8 cellular contexts compared by ENCODE assay signal in the genomic region with DNA sequence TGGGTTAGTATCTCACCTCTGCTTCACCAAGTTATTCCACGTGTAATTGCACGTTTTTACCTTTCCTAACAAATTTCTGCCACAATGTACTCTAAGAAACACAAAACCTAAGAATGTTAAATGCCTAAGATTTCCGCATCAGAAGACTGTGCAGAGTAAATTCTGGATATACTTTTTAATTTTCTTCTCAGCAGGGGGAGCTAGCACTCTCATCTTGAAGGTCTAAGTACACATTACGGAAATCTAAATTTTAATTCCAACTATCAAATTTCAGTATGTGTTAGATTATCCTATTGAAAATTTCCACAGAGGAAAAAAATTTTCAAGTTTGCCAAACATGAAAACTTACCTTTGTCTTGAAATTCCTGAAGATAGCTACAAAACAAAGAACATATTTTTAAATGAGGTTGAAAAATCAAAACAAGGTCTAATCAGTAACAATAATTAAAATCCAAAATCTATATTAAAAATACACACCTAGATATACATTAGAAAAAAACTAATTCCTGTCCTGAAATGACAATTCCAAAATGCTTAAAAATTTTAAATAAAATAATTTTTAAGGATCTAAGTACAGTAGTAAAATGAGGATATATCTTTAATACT. TPM values are rescaled to one million over a fixed set of nuclear protein-coding genes. Genes with fewer than 3 reads are reported as not detected.
DNase-seq lines count a peak whose midpoint lies in the region; ATAC-seq and TF ChIP-seq lines count a peak whose summit lies in the region.

No MANE protein-coding gene starts in this region.

- H3K4ac ChIP-seq in IMR-90 (ENCODE audit: low read depth, low read length), result no peak overlapping the region

- H3K4me1 ChIP-seq in CD4-positive, CD25-positive, alpha-beta regulatory T cell (ENCODE audit: control insufficient read depth, insufficient read depth, low read length, poor library complexity, severe bottlenecking), result no peaks in the 10 kb centered on the region
- no peaks in the 10 kb centered on the region; the same call in 1 of the 2 replicates for H3K4me1 ChIP-seq in IMR-90 (ENCODE audit: control insufficient read depth, insufficient read depth, low read length)
- peaks cover 0 to 3% of the 10 kb centered on the region in 2 experiments; a peak in 2 of 4 replicates for H3K4me1 ChIP-seq in SK-N-SH (ENCODE audit: control insufficient read depth in 1 of 2, insufficient read depth in 2 of 2, low read depth in 1 of 2, low read length in 1 of 2)
- H3K4me1 ChIP-seq in gastrocnemius medialis, result no peaks in the 10 kb centered on the region

- H4K5ac ChIP-seq in IMR-90 (ENCODE audit: low read depth, low read length), result no peak overlapping the region

- no peaks in the 10 kb centered on the region for H3K9me2 ChIP-seq in SK-N-SH

- H3F3A ChIP-seq in SK-N-SH (replicated peaks; ENCODE audit: insufficient read depth), result no peaks in the 10 kb centered on the region

- no peak overlapping the region for H4K8ac ChIP-seq in IMR-90 (ENCODE audit: low read depth in 2 of 2, low read length in 2 of 2)

- TF ChIP-seq EP300 in SK-N-SH (IDR thresholded peaks at IDR 0.05; ENCODE audit: borderline replicate concordance in 1 of 2, low read depth in 1 of 2, low read length in 1 of 2), result no peak

- H4K20me1 ChIP-seq in IMR-90 (ENCODE audit: insufficient read depth, low read length), result no peaks in the 10 kb centered on the region
- no peaks in the 10 kb centered on the region for H4K20me1 ChIP-seq in SK-N-SH (ENCODE audit: insufficient read depth)

- H3K79me1 ChIP-seq in IMR-90 (ENCODE audit: low read depth in 1 of 2, low read length in 2 of 2), result peaks cover 5 to 20% of the 10 kb centered on the region in 2 experiments; a peak in 2 of 4 replicates

- H3K9ac ChIP-seq in IMR-90 (ENCODE audit: low read depth, low read length) (no peak overlapping the region), SK-N-SH (no peak overlapping the region)

- CTCF ChIA-PET in IMR-90 (lab: Yijun Ruan, JAX) (interaction anchor here (0.6 to 1.4 kb wide), 8 partner anchors 87 to 290 kb away, joined by 3 to 4 read pairs (median 3); a partner anchor contains a TSS), SK-N-SH (lab: Yijun Ruan, JAX) (interaction anchor here (0.7 to 6.1 kb wide), 22 partner anchors 10 to 848 kb away, joined by 3 to 31 read pairs (median 4); a partner anchor contains a TSS)

- no peak overlapping the region for H2BK120ac ChIP-seq in IMR-90 (ENCODE audit: low read depth, low read length)

- H3K36me3 Mint-ChIP-seq in CD4-positive, CD25-positive, alpha-beta regulatory T cell, result peaks cover 4% of the 10 kb centered on the region
- peaks cover 6% of the 10 kb centered on the region for H3K36me3 Mint-ChIP-seq in activated T-helper 17 cell treated with anti-CD3 and anti-CD28 coated beads, Interleukin-2, amount 50 U/mL, for 72 hours (ENCODE audit: low read depth)

- no peak overlapping the region for H2BK5ac ChIP-seq in IMR-90 (ENCODE audit: low read depth, low read length, poor library complexity, severe bottlenecking)

- no peak overlapping the region for H3K27ac ChIP-seq in CD4-positive, CD25-positive, alpha-beta regulatory T cell (ENCODE audit: insufficient read depth, low read length, poor library complexity, severe bottlenecking)
- no peak overlapping the region for H3K27ac ChIP-seq in IMR-90 (ENCODE audit: insufficient read depth, low read length)
- H3K27ac ChIP-seq in SK-N-SH (ENCODE audit: low read depth in 2 of 2, low read length in 1 of 2), result no peak overlapping the region
- no peak overlapping the region for H3K27ac ChIP-seq in gastrocnemius medialis

- H2AFZ ChIP-seq in IMR-90 (replicated peaks; ENCODE audit: low read length, poor library complexity), result no peak overlapping the region
- no peak overlapping the region for H2AFZ ChIP-seq in SK-N-SH (ENCODE audit: low read depth)

- dilution Hi-C loops in IMR-90 (cut with HindIII; ENCODE audit: low sequenced_read_pairs, unreplicated experiment), result no loop called here

- no peaks in the 10 kb centered on the region for H3K9me3 Mint-ChIP-seq in CD4-positive, CD25-positive, alpha-beta regulatory T cell
- no peaks in the 10 kb centered on the region for H3K9me3 Mint-ChIP-seq in activated T-helper 17 cell treated with anti-CD3 and anti-CD28 coated beads, Interleukin-2, amount 50 U/mL, for 72 hours

- in situ Hi-C loops in IMR-90 (cut with MboI; ENCODE audit: low sequenced_read_pairs), result loop anchor here (10.0 to 25.0 kb wide), 2 partner anchors 642 to 999 kb away; a partner anchor contains a TSS
- in situ Hi-C loops in gastrocnemius medialis (cut with MboI; ENCODE audit: low sequenced_read_pairs in 4 of 4), result loop anchor here (10.0 to 25.0 kb wide), 6 partner anchors 291 to 992 kb away; a partner anchor contains a TSS

- H4K91ac ChIP-seq in IMR-90 (ENCODE audit: insufficient read depth, low read depth, low read length), result no peak overlapping the region

- H3K4me2 ChIP-seq in IMR-90 (ENCODE audit: low read depth, low read length) (no peak overlapping the region), SK-N-SH (no peak overlapping the region)

- no peak overlapping the region for H2AK5ac ChIP-seq in IMR-90 (ENCODE audit: low read depth, low read length)

- peak; percentile 70 for TF ChIP-seq CTCF in IMR-90 (conservative IDR thresholded peaks at IDR 0.05; ENCODE audit: low read depth, low read length)
- TF ChIP-seq CTCF in SK-N-SH (IDR thresholded peaks at IDR 0.05), result peak; percentile 84
- TF ChIP-seq CTCF in foreskin fibroblast (IDR thresholded peaks at IDR 0.05; ENCODE audit: low read depth, low read length), result peak; percentile 36
- TF ChIP-seq CTCF in gastrocnemius medialis (IDR thresholded peaks at IDR 0.05 in 4 of 5, conservative IDR thresholded peaks at IDR 0.05 in 1 of 5), result peak; percentile 40 to 73 (median 63)

- H2AK9ac ChIP-seq in IMR-90 (replicated peaks; ENCODE audit: low read depth, low read length, poor library complexity), result no peak overlapping the region

- no peak overlapping the region for H3K27ac Mint-ChIP-seq in CD4-positive, CD25-positive, alpha-beta regulatory T cell
- H3K27ac Mint-ChIP-seq in activated T-helper 17 cell treated with anti-CD3 and anti-CD28 coated beads, Interleukin-2, amount 50 U/mL, for 72 hours, result no peak overlapping the region

- H2BK20ac ChIP-seq in IMR-90 (ENCODE audit: low read depth, low read length), result no peak overlapping the region

- peaks cover 16% of the 10 kb centered on the region for H3K27me3 Mint-ChIP-seq in CD4-positive, CD25-positive, alpha-beta regulatory T cell
- H3K27me3 Mint-ChIP-seq in activated T-helper 17 cell treated with anti-CD3 and anti-CD28 coated beads, Interleukin-2, amount 50 U/mL, for 72 hours, result peaks cover 30% of the 10 kb centered on the region

- H3K4me3 ChIP-seq in CD4-positive, CD25-positive, alpha-beta regulatory T cell (ENCODE audit: low read depth, low read length), result no peak overlapping the region
- H3K4me3 ChIP-seq in IMR-90 (ENCODE audit: insufficient read depth, low read depth, low read length) (no peak overlapping the region), SK-N-SH (ENCODE audit: low read depth in 2 of 2, low read length in 1 of 2) (no peak overlapping the region), foreskin fibroblast (ENCODE audit: low read depth in 1 of 2, low read length in 2 of 2) (no peak overlapping the region), gastrocnemius medialis (no peak overlapping the region)

- no peak overlapping the region for H3K18ac ChIP-seq in IMR-90 (ENCODE audit: low read depth, low read length)

- no peak overlapping the region for H3K4me3 Mint-ChIP-seq in CD4-positive, CD25-positive, alpha-beta regulatory T cell
- H3K4me3 Mint-ChIP-seq in activated T-helper 17 cell treated with anti-CD3 and anti-CD28 coated beads, Interleukin-2, amount 50 U/mL, for 72 hours, result no peak overlapping the region

- TF ChIP-seq POLR2A in IMR-90 (IDR thresholded peaks at IDR 0.05; ENCODE audit: low read depth, low read length) (no peak), gastrocnemius medialis (IDR thresholded peaks at IDR 0.05) (no peak)

- H3K4me1 Mint-ChIP-seq in CD4-positive, CD25-positive, alpha-beta regulatory T cell, result peaks cover 0 to 11% (median 5%) of the 10 kb centered on the region in 4 donors
- H3K4me1 Mint-ChIP-seq in activated T-helper 17 cell treated with anti-CD3 and anti-CD28 coated beads, Interleukin-2, amount 50 U/mL, for 72 hours, result no peaks in the 10 kb centered on the region

- no peak for ATAC-seq in CD4-positive, CD25-positive, alpha-beta regulatory T cell (ENCODE audit: low read depth in 2 of 2)
- ATAC-seq in IMR-90 (ENCODE audit: low read depth), result 0 out of 2 replicates have a peak, but pooled peaks have one; percentile 51
- ATAC-seq in gastrocnemius medialis, result peak; percentile 86 to 93
- no peak for ATAC-seq in activated T-helper 17 cell treated with anti-CD3 and anti-CD28 coated beads, Interleukin-2, amount 50 U/mL, for 72 hours (replicated peaks)
- no peak for ATAC-seq in HG03095 (IDR thresholded peaks at IDR 0.05; ENCODE audit: unreplicated experiment)

- WGBS in IMR-90 (ENCODE audit: extremely low coverage in 2 of 2, insufficient read length in 1 of 2), 2 experiments, result no CpG with 5 or more reads among the region's 4 CpGs
- WGBS in SK-N-SH (ENCODE audit: low lambda C conversion rate), result 4% methylated on average over 4 of the region's 4 CpGs

- no peak overlapping the region for H3K23ac ChIP-seq in IMR-90 (ENCODE audit: low read depth, low read length)

- no TSS peak for BruUV-seq in IMR-90 (replicated peaks; lab: Mats Ljungman, UMichigan)

- H3K9me1 ChIP-seq in IMR-90 (ENCODE audit: insufficient read depth, low read length), result no peaks in the 10 kb centered on the region

- no peak overlapping the region for H3K56ac ChIP-seq in IMR-90 (ENCODE audit: extremely low read depth, insufficient read depth, low read length)

- TF ChIP-seq RAD21 in IMR-90 (IDR thresholded peaks at IDR 0.05; ENCODE audit: low read length), result peak; percentile 70
- TF ChIP-seq RAD21 in SK-N-SH (IDR thresholded peaks at IDR 0.05; ENCODE audit: low read length), result peak; percentile 62

- intact Hi-C loops in IMR-90 (cut with micrococcal nuclease) (loop anchor here (1.0 to 10.0 kb wide), 2 partner anchors 244 to 989 kb away; no protein-coding TSS in a partner anchor), gastrocnemius medialis (cut with DNase I; ENCODE audit: low total_unique reads) (loop anchor here (1.0 to 2.0 kb wide), 2 partner anchors 281 to 307 kb away; no protein-coding TSS in a partner anchor)

- peaks cover 3% of the 10 kb centered on the region for H3K27me3 ChIP-seq in CD4-positive, CD25-positive, alpha-beta regulatory T cell (ENCODE audit: control insufficient read depth, insufficient read depth, low read length)
- no peaks in the 10 kb centered on the region for H3K27me3 ChIP-seq in IMR-90 (ENCODE audit: control insufficient read depth, insufficient read depth, low read length)
- H3K27me3 ChIP-seq in SK-N-SH (ENCODE audit: insufficient read depth), result peaks cover 51% of the 10 kb centered on the region; the same call in 1 of the 2 replicates
- H3K27me3 ChIP-seq in gastrocnemius medialis, result peaks cover 35 to 53% (median 52%) of the 10 kb centered on the region in 3 donors

- H3K36me3 ChIP-seq in CD4-positive, CD25-positive, alpha-beta regulatory T cell (ENCODE audit: control insufficient read depth, insufficient read depth, low read length), result no peaks in the 10 kb centered on the region
- H3K36me3 ChIP-seq in IMR-90 (ENCODE audit: control insufficient read depth, insufficient read depth, low read length), result no peaks in the 10 kb centered on the region
- H3K36me3 ChIP-seq in SK-N-SH (replicated peaks in 1 of 2; ENCODE audit: control insufficient read depth in 1 of 2, insufficient read depth in 2 of 2, low read length in 1 of 2), result no peaks in the 10 kb centered on the region
- H3K36me3 ChIP-seq in gastrocnemius medialis, result no peaks in the 10 kb centered on the region

- H2BK15ac ChIP-seq in IMR-90 (ENCODE audit: low read depth, low read length), result no peak overlapping the region

- peak in 2 of 3 donors; percentile 14 to 33 for DNase-seq in CD4-positive, CD25-positive, alpha-beta regulatory T cell
- DNase-seq in IMR-90, result peak; percentile 75
- DNase-seq in SK-N-SH, result peak; percentile 20
- DNase-seq in foreskin fibroblast, result peak; percentile 21 to 70
- DNase-seq in gastrocnemius medialis, result no peak
- no peak for DNase-seq in NCI-H345 (lab: John Stamatoyannopoulos, UW)

- H3K9me3 ChIP-seq in CD4-positive, CD25-positive, alpha-beta regulatory T cell (ENCODE audit: control insufficient read depth in 2 of 2, low read length in 2 of 2), result no peaks in the 10 kb centered on the region
- H3K9me3 ChIP-seq in IMR-90 (ENCODE audit: control insufficient read depth, insufficient read depth, low read length) (no peaks in the 10 kb centered on the region), SK-N-SH (no peaks in the 10 kb centered on the region; the same call in 1 of the 2 replicates), gastrocnemius medialis (no peaks in the 10 kb centered on the region)

- no peaks in the 10 kb centered on the region; the same call in 1 of the 2 replicates for H3K79me2 ChIP-seq in SK-N-SH (ENCODE audit: insufficient read depth)

- H3K14ac ChIP-seq in IMR-90 (replicated peaks; ENCODE audit: low read depth, low read length), result no peak overlapping the region

- POLR2A ChIA-PET in IMR-90 (lab: Charles Lee; ENCODE audit: unreplicated experiment) (interaction anchor here (0.6 kb wide), 1 partner anchor 34 kb away, joined by 3 read pairs; no protein-coding TSS in a partner anchor), SK-N-SH (lab: Yijun Ruan, JAX) (no interaction called here)

RNA-seq across cellular contexts. Expression of a gene that starts 10.5 kb away (rescaled TPM):
- total RNA-seq in CD4-positive, CD25-positive, alpha-beta regulatory T cell, result 23.4 TPM
- 10 to 100 TPM; 20.6 to 47.2 (median 36.1) TPM for polyA plus RNA-seq in CD4-positive, CD25-positive, alpha-beta regulatory T cell
- total RNA-seq in IMR-90 (2012; rRNA removed), result 5.7 and 11.1 TPM in 2 replicates
- polyA plus RNA-seq in IMR-90 (2012; rRNA removed), result 5.4 and 7.4 TPM in 2 replicates
- 1.7 and 2.4 TPM in 2 replicates for polyA plus RNA-seq in IMR-90 (2012; cell fraction: cytosol; rRNA removed)
- 1.1 and 4.2 TPM in 2 replicates for polyA plus RNA-seq in IMR-90 (2012; cell fraction: nucleus; rRNA removed; ENCODE audit: low replicate concordance)
- polyA plus RNA-seq in SK-N-SH (2012; rRNA removed), result 0.69 and 0.91 TPM in 2 replicates
- polyA plus RNA-seq in SK-N-SH (2012; cell fraction: cytosol; rRNA removed), result 1.1 and 1.5 TPM in 2 replicates
- polyA plus RNA-seq in SK-N-SH (2012; cell fraction: nucleus; rRNA removed), result 0.34 and 0.66 TPM in 2 replicates
- 10 to 100 TPM in 3 of 4 donors, 1 to 10 TPM in 1; 6.1 to 23.5 (median 17.1) TPM for total RNA-seq in gastrocnemius medialis
- total RNA-seq in activated T-helper 17 cell treated with anti-CD3 and anti-CD28 coated beads, Interleukin-2, amount 50 U/mL, for 72 hours, result 10 to 100 TPM; 11.5 to 14.3 TPM

Comparison
In these comparisons a context has a peak if more than half of its experiments do, and no peak if none do; other contexts are left out.
1. ATAC-seq: peak in IMR-90 (single experiment) and gastrocnemius medialis (2 of 2); none in CD4-positive, CD25-positive, alpha-beta regulatory T cell (0 of 2), activated T-helper 17 cell treated with anti-CD3 and anti-CD28 coated beads, Interleukin-2, amount 50 U/mL, for 72 hours (single experiment) and HG03095 (single experiment).
2. DNase-seq: peak in CD4-positive, CD25-positive, alpha-beta regulatory T cell (2 of 3), IMR-90 (single experiment), SK-N-SH (single experiment) and foreskin fibroblast (2 of 2); none in gastrocnemius medialis (0 of 2) and NCI-H345 (single experiment).
3. Peak in every context shown above with its lines, with median percentiles within 50 percentile points of each other: CTCF ChIP-seq.